ENCODE assay signal across 1 cellular context in genomic region chr19:506404-507285, GRCh38.
TF ChIP-seq lines count a peak whose summit lies in the region.

No MANE protein-coding gene starts in this region.

TF ChIP-seq in HepG2, 621 proteins besides CTCF, POLR2A, EP300 and RAD21 (continued from another document and continues in another):
- peak; percentile 95 for TF ChIP-seq ZNF574 (CRISPR knock-in tag; IDR thresholded peaks at IDR 0.05)
- peak; percentile 57; the same call in 1 of the 2 replicates for TF ChIP-seq FOSL2 (CRISPR knock-in tag; IDR thresholded peaks at IDR 0.05)
- peak; percentile 49; the same call in 1 of the 2 replicates for TF ChIP-seq KDM4B (CRISPR knock-in tag; IDR thresholded peaks at IDR 0.05)
- TF ChIP-seq ZNF549 (CRISPR knock-in tag; IDR thresholded peaks at IDR 0.05): no peak
- TF ChIP-seq AGO2 (optimal IDR thresholded peaks at IDR 0.05; ENCODE audit: low read depth, low read length): no peak
- TF ChIP-seq ADNP (CRISPR knock-in tag; IDR thresholded peaks at IDR 0.05): no peak
- no peak for TF ChIP-seq BORCS8-MEF2B (CRISPR knock-in tag; IDR thresholded peaks at IDR 0.05)
- no peak for TF ChIP-seq ATF3 (CRISPR knock-in tag; IDR thresholded peaks at IDR 0.05)
- peak; percentile 62 for TF ChIP-seq MYPOP (CRISPR knock-in tag; IDR thresholded peaks at IDR 0.05)
- TF ChIP-seq ZC3H4 (CRISPR knock-in tag; IDR thresholded peaks at IDR 0.05; ENCODE audit: borderline replicate concordance): no peak; the same call in 1 of the 2 replicates
- TF ChIP-seq TGIF2 (CRISPR knock-in tag; IDR thresholded peaks at IDR 0.05): no peak
- no peak for TF ChIP-seq ATF1 (CRISPR knock-in tag; IDR thresholded peaks at IDR 0.05)
- TF ChIP-seq ZSCAN5A (CRISPR knock-in tag; IDR thresholded peaks at IDR 0.05; ENCODE audit: borderline replicate concordance): no peak
- TF ChIP-seq SNAPC4 (CRISPR knock-in tag; IDR thresholded peaks at IDR 0.05): no peak
- TF ChIP-seq HHEX (CRISPR knock-in tag; IDR thresholded peaks at IDR 0.05): no peak
- no peak for TF ChIP-seq SRSF1 (optimal IDR thresholded peaks at IDR 0.05; ENCODE audit: low read depth, low read length)
- peak; percentile 89 for TF ChIP-seq CBFB (CRISPR knock-in tag; IDR thresholded peaks at IDR 0.05)
- no peak for TF ChIP-seq ATF4 (CRISPR knock-in tag; IDR thresholded peaks at IDR 0.05)
- no peak for TF ChIP-seq ISL2 (CRISPR knock-in tag; IDR thresholded peaks at IDR 0.05)
- no peak; the same call in 1 of the 2 replicates for TF ChIP-seq KDM5B (CRISPR knock-in tag; IDR thresholded peaks at IDR 0.05; ENCODE audit: borderline replicate concordance)
- TF ChIP-seq ZNF235 (CRISPR knock-in tag; IDR thresholded peaks at IDR 0.05; ENCODE audit: borderline replicate concordance): no peak
- TF ChIP-seq SP4 (CRISPR knock-in tag; IDR thresholded peaks at IDR 0.05): no peak
- no peak; the same call in 1 of the 2 replicates for TF ChIP-seq GTF3A (CRISPR knock-in tag; conservative IDR thresholded peaks at IDR 0.05)
- peak; percentile 67; the same call in 1 of the 2 replicates for TF ChIP-seq ZNF772 (CRISPR knock-in tag; IDR thresholded peaks at IDR 0.05)
- TF ChIP-seq GABPA (IDR thresholded peaks at IDR 0.05; ENCODE audit: low read depth, low read length): peak; percentile 37; the same call in 1 of the 2 replicates
- TF ChIP-seq GABPA (CRISPR knock-in tag; IDR thresholded peaks at IDR 0.05; ENCODE audit: low read depth): no peak
- TF ChIP-seq KLF13 (CRISPR knock-in tag; IDR thresholded peaks at IDR 0.05): no peak
- peak; percentile 72; the same call in 1 of the 2 replicates for TF ChIP-seq ZNF724P (CRISPR knock-in tag; IDR thresholded peaks at IDR 0.05; ENCODE audit: borderline replicate concordance)
- no peak for TF ChIP-seq ZNF709 (CRISPR knock-in tag; IDR thresholded peaks at IDR 0.05)
- peak; percentile 27 for TF ChIP-seq U2AF1 (optimal IDR thresholded peaks at IDR 0.05; ENCODE audit: low read depth, low read length)
- TF ChIP-seq ZNF629 (CRISPR knock-in tag; conservative IDR thresholded peaks at IDR 0.05): no peak; the same call in 1 of the 2 replicates
- TF ChIP-seq KMT2B (CRISPR knock-in tag; IDR thresholded peaks at IDR 0.05): peak; percentile 20; the same call in 1 of the 2 replicates
- TF ChIP-seq HNRNPL (IDR thresholded peaks at IDR 0.05; ENCODE audit: low read depth, low read length): peak; percentile 95
- TF ChIP-seq TBP (CRISPR knock-in tag; IDR thresholded peaks at IDR 0.05): no peak
- peak; percentile 77 for TF ChIP-seq RXRB (CRISPR knock-in tag; IDR thresholded peaks at IDR 0.05; ENCODE audit: borderline replicate concordance)
- TF ChIP-seq SMAD1 (CRISPR knock-in tag; IDR thresholded peaks at IDR 0.05; ENCODE audit: borderline replicate concordance, low read depth): no peak
- peak; percentile 64; the same call in 1 of the 2 replicates for TF ChIP-seq ZFP37 (CRISPR knock-in tag; IDR thresholded peaks at IDR 0.05; ENCODE audit: borderline replicate concordance)
- peak; percentile 99 for TF ChIP-seq ZBTB7A (CRISPR knock-in tag; IDR thresholded peaks at IDR 0.05)
- TF ChIP-seq ZNF276 (CRISPR knock-in tag; IDR thresholded peaks at IDR 0.05; ENCODE audit: low read depth): 0 out of 2 replicates have a peak, but pooled peaks have one; percentile 29
- TF ChIP-seq POLR2AphosphoS2 (IDR thresholded peaks at IDR 0.05; ENCODE audit: low read depth, low read length): no peak
- TF ChIP-seq ZFP91 (CRISPR knock-in tag; IDR thresholded peaks at IDR 0.05; ENCODE audit: borderline replicate concordance): peak; percentile 60
- TF ChIP-seq ZFP82 (CRISPR knock-in tag; IDR thresholded peaks at IDR 0.05; ENCODE audit: borderline replicate concordance): 0 out of 2 replicates have a peak, but pooled peaks have one; percentile 15
- no peak for TF ChIP-seq SOX13 (IDR thresholded peaks at IDR 0.05)
- TF ChIP-seq SOX13 (CRISPR knock-in tag; conservative IDR thresholded peaks at IDR 0.05 in 1 of 2, IDR thresholded peaks at IDR 0.05 in 1 of 2): no peak
- no peak for TF ChIP-seq NCOR1 (IDR thresholded peaks at IDR 0.05; ENCODE audit: borderline replicate concordance, low read length)
- peak; percentile 65; the same call in 1 of the 2 replicates for TF ChIP-seq ZNF224 (CRISPR knock-in tag; IDR thresholded peaks at IDR 0.05)
- no peak for TF ChIP-seq PCBP2 (optimal IDR thresholded peaks at IDR 0.05; ENCODE audit: low read depth, low read length, poor library complexity, severe bottlenecking)
- no peak; the same call in 1 of the 2 replicates for TF ChIP-seq NFKBIZ (CRISPR knock-in tag; IDR thresholded peaks at IDR 0.05)
- TF ChIP-seq ZNF30 (CRISPR knock-in tag; IDR thresholded peaks at IDR 0.05): no peak
- no peak for TF ChIP-seq TERF1 (CRISPR knock-in tag; IDR thresholded peaks at IDR 0.05)
- TF ChIP-seq ZNF160 (CRISPR knock-in tag; IDR thresholded peaks at IDR 0.05): no peak
- 0 out of 2 replicates have a peak, but pooled peaks have one; percentile 29 for TF ChIP-seq PBX2 (CRISPR knock-in tag; IDR thresholded peaks at IDR 0.05)
